Comparison of ENCODE assay signal across 23 cellular contexts in the genomic region with DNA sequence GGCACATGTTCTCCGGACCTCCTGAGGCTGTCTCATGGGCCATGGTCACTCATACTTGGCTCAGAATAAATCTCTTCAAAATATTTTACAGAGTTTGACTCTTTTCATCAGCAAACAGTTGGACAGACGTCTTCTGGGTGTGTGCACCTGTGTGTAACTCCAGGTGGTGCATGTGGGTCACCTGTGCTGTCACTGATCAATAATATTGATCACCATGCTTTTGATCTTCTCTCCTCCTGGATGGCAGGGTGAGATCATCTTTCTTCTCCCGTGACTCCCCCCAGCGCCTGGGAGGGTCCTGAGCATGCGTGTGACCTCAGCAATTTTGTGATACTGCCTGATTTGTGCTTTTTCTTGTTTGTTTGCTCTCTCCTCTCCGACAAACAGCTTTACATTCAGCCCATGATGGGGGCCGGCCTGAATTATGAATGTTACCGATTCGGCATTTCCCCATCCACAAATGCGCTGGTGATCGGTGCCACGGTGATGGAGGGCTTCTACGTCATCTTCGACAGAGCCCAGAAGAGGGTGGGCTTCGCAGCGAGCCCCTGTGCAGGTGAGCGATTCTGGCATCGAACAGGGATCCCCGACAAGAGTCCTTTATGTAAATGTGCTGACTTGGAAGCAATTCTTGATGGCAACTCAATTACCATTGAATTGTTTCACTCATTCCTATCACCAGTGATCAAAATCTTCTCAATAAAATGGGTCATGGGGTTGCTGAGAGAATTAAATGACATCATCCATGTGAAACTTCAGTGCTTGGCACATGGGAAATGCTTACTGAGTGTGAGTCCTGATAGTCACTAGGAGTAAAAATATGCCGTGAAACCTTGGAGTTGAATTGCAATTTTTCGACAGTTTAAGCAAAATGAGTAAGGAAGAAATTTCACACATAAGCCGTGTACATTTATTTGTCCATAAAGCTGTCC. TPM values are rescaled to one million over a fixed set of nuclear protein-coding genes. Genes with fewer than 3 reads are reported as not detected.
A peak's percentile ranks its signal among the peaks of the same experiment; 100 is the strongest.
DNase-seq lines count a peak whose midpoint lies in the region; ATAC-seq, FAIRE-seq and TF ChIP-seq lines count a peak whose summit lies in the region.
"Had no signal": no experiment of that assay in that cellular context is flagged by ENCODE, and none has a peak within 500 bp of the region (broad histone marks: within the 10 kb centered on the region; RNA-seq: fewer than 3 reads in every experiment).

No MANE protein-coding gene starts in this region.

- H3K27ac Mint-ChIP-seq in osteocyte (ENCODE audit: unreplicated experiment): no peak overlapping the region
- H3K27ac Mint-ChIP-seq: CD4-positive, alpha-beta memory T cell; GM23338; H9; HFFc6 had no signal

- in situ Hi-C loops in HepG2 (cut with HindIII; ENCODE audit: extremely low pct_ligation_motif_present, low pct_unique_long_range_greater_than_20kb): no loop called here

- no peak overlapping the region for H3K9ac ChIP-seq in HepG2 (ENCODE audit: insufficient read depth, low read depth, low read length)

- TF ChIP-seq POLR2A in HepG2 (IDR thresholded peaks at IDR 0.05; ENCODE audit: insufficient read depth in 1 of 2, low read depth in 2 of 2, low read length in 2 of 2) (no peak), right lobe of liver (IDR thresholded peaks at IDR 0.05) (no peak), esophagus muscularis mucosa (IDR thresholded peaks at IDR 0.05; ENCODE audit: low read depth) (no peak)

- TF ChIP-seq EP300 in HepG2 (IDR thresholded peaks at IDR 0.05; ENCODE audit: low read depth in 2 of 2, low read length in 2 of 2) (no peak), HepG2 (CRISPR knock-in tag; IDR thresholded peaks at IDR 0.05; ENCODE audit: borderline replicate concordance) (no peak), esophagus muscularis mucosa (IDR thresholded peaks at IDR 0.05) (no peak)

- CTCF ChIA-PET in HepG2 (lab: Yijun Ruan, JAX; ENCODE audit: low intra/inter-chr PET ratio, low total read pairs): no interaction called here

- no peak overlapping the region for H3K27ac ChIP-seq in HepG2 (ENCODE audit: extremely low read length, insufficient read depth, low read length)
- no peak overlapping the region for H3K27ac ChIP-seq in right lobe of liver
- no peak overlapping the region for H3K27ac ChIP-seq in esophagus muscularis mucosa (replicated peaks in 1 of 4)

- no peaks in the 10 kb centered on the region for H4K20me1 ChIP-seq in HepG2 (ENCODE audit: insufficient read depth, low read length)

- TF ChIP-seq CTCF in HepG2 (CRISPR knock-in tag; IDR thresholded peaks at IDR 0.05): no peak
- TF ChIP-seq CTCF in right lobe of liver (IDR thresholded peaks at IDR 0.05): no peak
- TF ChIP-seq CTCF in esophagus muscularis mucosa (IDR thresholded peaks at IDR 0.05): no peak
- no peak for TF ChIP-seq CTCF in osteocyte (IDR thresholded peaks at IDR 0.05)

- no TSS peak for BruUV-seq in HepG2 (replicated peaks; lab: Mats Ljungman, UMichigan)

- H3K4me2 ChIP-seq in HepG2 (ENCODE audit: low read depth, low read length): no peak overlapping the region
- H3K4me2 ChIP-seq: GM23338 had no signal

- WGBS in HepG2 (ENCODE audit: low lambda C conversion rate): 53% methylated on average over 18 of the region's 22 CpGs
- 82% methylated on average over 21 of the region's 22 CpGs for WGBS in right lobe of liver (ENCODE audit: insufficient coverage, low coverage, low lambda C conversion rate, missing lambda C conversion rate)
- WGBS in esophagus muscularis mucosa: 94% methylated on average over 22 of the region's 22 CpGs

- no peaks in the 10 kb centered on the region for H3K27me3 ChIP-seq in HepG2 (ENCODE audit: control insufficient read depth in 1 of 2, insufficient read depth in 2 of 2, low read length in 2 of 2)
- H3K27me3 ChIP-seq in right lobe of liver: no peaks in the 10 kb centered on the region
- H3K27me3 ChIP-seq in esophagus muscularis mucosa: no peaks in the 10 kb centered on the region

- no peak for ATAC-seq in HepG2
- ATAC-seq in right lobe of liver: no peak
- ATAC-seq in HG02938 (IDR thresholded peaks at IDR 0.05; ENCODE audit: unreplicated experiment): no peak
- ATAC-seq: GM23338, HCT116 had no signal

- no peaks in the 10 kb centered on the region for H3K79me2 ChIP-seq in HepG2 (ENCODE audit: insufficient read depth, low read length)

- H3K9me3 Mint-ChIP-seq in osteocyte (ENCODE audit: unreplicated experiment): peaks cover 13% of the 10 kb centered on the region

- peaks cover 5% of the 10 kb centered on the region for H3K4me1 Mint-ChIP-seq in osteocyte (ENCODE audit: unreplicated experiment)
- H3K4me1 Mint-ChIP-seq: CD4-positive, alpha-beta memory T cell; GM23338 had no signal

- no peaks in the 10 kb centered on the region for H3K27me3 Mint-ChIP-seq in osteocyte (ENCODE audit: unreplicated experiment)

- TF ChIP-seq RAD21 in HepG2 (CRISPR knock-in tag; IDR thresholded peaks at IDR 0.05): no peak

- no peaks in the 10 kb centered on the region for H3K36me3 ChIP-seq in HepG2 (replicated peaks in 1 of 2; ENCODE audit: control insufficient read depth in 1 of 2, insufficient read depth in 2 of 2, low read length in 2 of 2)
- H3K36me3 ChIP-seq in right lobe of liver: no peaks in the 10 kb centered on the region
- peaks cover 17 to 58% (median 51%) of the 10 kb centered on the region in 4 donors for H3K36me3 ChIP-seq in esophagus muscularis mucosa

- POLR2A ChIA-PET in HepG2 (lab: Yijun Ruan, JAX): no interaction called here

- FAIRE-seq in HepG2 (lab: Jason Lieb, UNC): no peak
- FAIRE-seq: GM12891, GM18507 had no signal

- no peak overlapping the region for H2AFZ ChIP-seq in HepG2 (ENCODE audit: low read length)
- H2AFZ ChIP-seq: GM23338 had no signal

- H3K9me3 ChIP-seq in HepG2 (ENCODE audit: low read length) (peaks cover 10% of the 10 kb centered on the region; the same call in 1 of the 2 replicates), right lobe of liver (no peaks in the 10 kb centered on the region), esophagus muscularis mucosa (peaks cover 0 to 11% (median 0%) of the 10 kb centered on the region in 4 donors)

- H3K4me1 ChIP-seq in HepG2 (ENCODE audit: insufficient read depth, low read length) (no peaks in the 10 kb centered on the region), right lobe of liver (no peaks in the 10 kb centered on the region), esophagus muscularis mucosa (no peaks in the 10 kb centered on the region)

- H3K4me3 Mint-ChIP-seq in osteocyte (ENCODE audit: unreplicated experiment): no peak overlapping the region
- H3K4me3 Mint-ChIP-seq: CD4-positive, alpha-beta memory T cell; GM23338; H9; HFFc6 had no signal

- peaks cover 52% of the 10 kb centered on the region for H3K36me3 Mint-ChIP-seq in osteocyte (ENCODE audit: unreplicated experiment)

- intact Hi-C loops in HepG2 (cut with micrococcal nuclease; ENCODE audit: unreplicated experiment): no loop called here
- intact Hi-C loops in right lobe of liver (cut with DNase I): no loop called here
- intact Hi-C loops in esophagus muscularis mucosa (cut with DNase I): no loop called here

- H3K4me3 ChIP-seq in HepG2 (replicated peaks in 1 of 3; ENCODE audit: insufficient read depth in 1 of 3, low read depth in 2 of 3, low read length in 3 of 3) (no peak overlapping the region), right lobe of liver (no peak overlapping the region), esophagus muscularis mucosa (no peak overlapping the region)
- H3K4me3 ChIP-seq: GM23338 had no signal

- DNase-seq in HepG2 (ENCODE audit: low spot score) (no peak), right lobe of liver (no peak), esophagus muscularis mucosa (ENCODE audit: extremely low spot score) (peak; percentile 79), osteocyte (ENCODE audit: extremely low spot score, unreplicated experiment) (peak; percentile 57), DMS 273 treated with DMSO at 0.1 percent for 48 hours (lab: John Stamatoyannopoulos, UW) (no peak)
- DNase-seq: C1 segment of cervical spinal cord; Calu3; CD4-positive, alpha-beta memory T cell; COR-L47; DMS153; GF-D8; H9; HFFc6 had no signal

RNA-seq across cellular contexts. Expression of a gene that starts 59.6 kb away (rescaled TPM):
- 41.9 and 62.0 TPM in 2 replicates for total RNA-seq in HepG2 (2016; rRNA removed; fragmentation: Illumina TruSeq; extraction: Trizol)
- total RNA-seq in HepG2 (2016; cell fraction: cytosol; rRNA removed; fragmentation: Illumina TruSeq; extraction: Trizol; ENCODE audit: low read depth): 39.6 and 40.5 TPM in 2 replicates
- 44.1 and 62.5 TPM in 2 replicates for total RNA-seq in HepG2 (2016; cell fraction: insoluble cytoplasmic fraction; rRNA removed; fragmentation: Illumina TruSeq; extraction: Trizol)
- 34.8 and 38.7 TPM in 2 replicates for total RNA-seq in HepG2 (2016; cell fraction: membrane; rRNA removed; fragmentation: Illumina TruSeq; extraction: Trizol)
- total RNA-seq in HepG2 (2016; cell fraction: nucleus; rRNA removed; fragmentation: Illumina TruSeq; extraction: Trizol): 51.9 and 55.6 TPM in 2 replicates
- 43.6 and 46.5 TPM in 2 replicates for polyA plus RNA-seq in HepG2 (2011; rRNA removed)
- polyA plus RNA-seq in HepG2 (2011; cell fraction: cytosol; rRNA removed): 35.5 and 35.6 TPM in 2 replicates
- polyA plus RNA-seq in HepG2 (2011; cell fraction: nucleus; rRNA removed): 32.7 and 33.7 TPM in 2 replicates
- 27.9 and 41.5 TPM in 2 replicates for polyA plus RNA-seq in HepG2 (2012)
- polyA plus RNA-seq in HepG2 (2016; cell fraction: cytosol; fragmentation: Illumina TruSeq; extraction: Trizol; ENCODE audit: low read depth): 38.5 and 45.0 TPM in 2 replicates
- 40.2 and 42.4 TPM in 2 replicates for polyA plus RNA-seq in HepG2 (2016; cell fraction: insoluble cytoplasmic fraction; fragmentation: Illumina TruSeq; extraction: Trizol; ENCODE audit: low read depth)
- polyA plus RNA-seq in HepG2 (2016; cell fraction: membrane; fragmentation: Illumina TruSeq; extraction: Trizol; ENCODE audit: low read depth): 30.8 and 35.2 TPM in 2 replicates
- polyA plus RNA-seq in HepG2 (2016; cell fraction: nucleus; fragmentation: Illumina TruSeq; extraction: Trizol; ENCODE audit: insufficient read depth, low read depth): 91.4 and 98.1 TPM in 2 replicates
- polyA minus RNA-seq in HepG2 (2011; rRNA and poly(A)+ RNA removed; ENCODE audit: low replicate concordance): 36.1 TPM in 1 of 2 replicates, not detected in the other
- polyA minus RNA-seq in HepG2 (2011; cell fraction: cytosol; rRNA and poly(A)+ RNA removed): 9.9 and 12.2 TPM in 2 replicates
- 15.6 and 18.9 TPM in 2 replicates for polyA minus RNA-seq in HepG2 (2011; cell fraction: nucleus; rRNA and poly(A)+ RNA removed)
- total RNA-seq in right lobe of liver: under 1 TPM in 4 of 6 experiments, not detected in 2; 0.49 to 0.95 (median 0.76) TPM
- total RNA-seq in esophagus muscularis mucosa: under 1 TPM in 1 of 4 donors, not detected in 3; 0.45 TPM
- total RNA-seq in osteocyte: not detected in 2 replicates
- total RNA-seq: A172; A673; CD4-positive, alpha-beta memory T cell; G401; H4; HFFc6 had no signal
- polyA plus RNA-seq: BJ; CD4-positive, alpha-beta memory T cell had no signal

Comparison
In these comparisons a context has a peak if more than half of its experiments do, and no peak if none do; other contexts are left out.
1. RNA of a gene that starts 59.6 kb away (total RNA-seq): 34.8 to 62.5 TPM in HepG2; 0.49 to 0.95 TPM in right lobe of liver, 0.45 TPM in esophagus muscularis mucosa and not detected in osteocyte; every median in the first group is over 10 times any median in the second.
2. DNase-seq: peak in esophagus muscularis mucosa (single experiment) and osteocyte (single experiment); none in HepG2 (single experiment), right lobe of liver (0 of 3) and DMS 273 treated with DMSO at 0.1 percent for 48 hours (single experiment).